In the genomic region with DNA sequence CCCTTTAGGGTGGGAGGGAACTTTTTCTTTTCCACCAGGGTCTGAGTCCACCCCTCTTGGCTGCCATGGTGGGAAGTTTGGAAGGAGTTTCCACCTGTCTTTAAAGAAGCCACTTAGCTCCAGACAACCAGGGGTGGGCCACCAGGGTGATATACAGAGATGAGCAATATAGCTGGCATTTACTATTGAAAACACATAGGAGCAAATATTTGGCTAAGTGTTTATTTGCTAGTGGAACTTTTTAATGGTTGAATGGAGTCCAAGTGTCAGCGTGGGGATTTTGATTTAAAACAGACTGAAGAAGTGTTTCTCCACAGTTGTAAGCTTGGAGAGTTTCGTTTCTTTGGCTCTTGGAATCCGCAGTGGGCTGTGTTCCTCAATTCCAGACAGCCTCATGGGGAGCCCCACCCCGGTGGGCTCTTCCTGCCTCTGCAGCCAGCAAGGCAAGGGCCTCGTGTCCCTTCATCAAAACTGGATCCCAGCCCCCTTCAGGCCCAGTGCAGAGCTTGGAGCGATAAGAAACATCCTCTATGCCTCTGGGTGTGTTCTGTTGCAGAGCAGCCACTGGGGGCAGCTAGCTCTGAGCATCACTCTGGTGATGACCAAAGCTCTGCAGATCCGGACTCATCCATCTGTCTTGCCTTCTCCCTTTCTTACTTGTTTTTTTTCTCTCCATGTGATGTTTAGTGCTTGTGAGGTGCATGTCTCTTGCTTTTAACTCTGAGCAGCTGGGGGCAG, we compare ENCODE assay signal across 8 cellular contexts. TPM values are rescaled to one million over a fixed set of nuclear protein-coding genes. Genes with fewer than 3 reads are reported as not detected.
DNase-seq lines count a peak whose midpoint lies in the region; ATAC-seq lines count a peak whose summit lies in the region.

No MANE protein-coding gene starts in this region.

- no peaks in the 10 kb centered on the region for H3K79me1 ChIP-seq in mesendoderm (ENCODE audit: low read length)

- CTCF ChIA-PET in activated CD8-positive, alpha-beta T cell treated with anti-CD3 and anti-CD28 coated beads, Interleukin-2, amount 10 ng/mL, durations not matched to agents 7 days and 5 days (lab: Charles Lee): interaction anchor here (0.7 to 1.3 kb wide), 6 partner anchors 11 to 88 kb away, joined by 3 to 4 read pairs (median 3); no protein-coding TSS in a partner anchor

- POLR2A ChIA-PET in activated CD8-positive, alpha-beta T cell treated with anti-CD3 and anti-CD28 coated beads, Interleukin-2, amount 10 ng/mL, durations not matched to agents 7 days and 5 days (lab: Charles Lee): no interaction called here

- no peak overlapping the region for H3K56ac ChIP-seq in mesendoderm (ENCODE audit: low read length)

- DNase-seq in DMS114 treated with DMSO at 0.1 percent for 48 hours (lab: John Stamatoyannopoulos, UW; ENCODE audit: unreplicated experiment) (peak; percentile 38), HT1080 (ENCODE audit: low read depth) (peak; percentile 34), mesendoderm (peak; percentile 87), left colon (no peak), putamen (ENCODE audit: low spot score) (no peak)
- no peak for DNase-seq in activated CD8-positive, alpha-beta T cell treated with anti-CD3 and anti-CD28 coated beads, Interleukin-2, amount 10 ng/mL, durations not matched to agents 7 days and 5 days

- H3K27me3 Mint-ChIP-seq in activated CD8-positive, alpha-beta T cell treated with anti-CD3 and anti-CD28 coated beads, Interleukin-2, amount 10 ng/mL, durations not matched to agents 7 days and 5 days (ENCODE audit: low read depth): peaks cover 4% of the 10 kb centered on the region

- no peaks in the 10 kb centered on the region for H3K36me3 ChIP-seq in mesendoderm (ENCODE audit: control insufficient read depth, insufficient read depth, low read length)

- ATAC-seq in activated CD8-positive, alpha-beta T cell treated with anti-CD3 and anti-CD28 coated beads, Interleukin-2, amount 10 ng/mL, durations not matched to agents 7 days and 5 days: peak; percentile 44
- no peak for ATAC-seq in left colon
- ATAC-seq in GM18873 (IDR thresholded peaks at IDR 0.05; ENCODE audit: low FRiP score, unreplicated experiment): no peak
- ATAC-seq in GM21381 (IDR thresholded peaks at IDR 0.05; ENCODE audit: unreplicated experiment): no peak

- H4K5ac ChIP-seq in mesendoderm (ENCODE audit: low read length): no peak overlapping the region

- H2BK120ac ChIP-seq in mesendoderm (ENCODE audit: low read depth, low read length): no peak overlapping the region

- no peak overlapping the region for H3K4me3 Mint-ChIP-seq in activated CD8-positive, alpha-beta T cell treated with anti-CD3 and anti-CD28 coated beads, Interleukin-2, amount 10 ng/mL, durations not matched to agents 7 days and 5 days

- no peaks in the 10 kb centered on the region for H3K4me1 Mint-ChIP-seq in activated CD8-positive, alpha-beta T cell treated with anti-CD3 and anti-CD28 coated beads, Interleukin-2, amount 10 ng/mL, durations not matched to agents 7 days and 5 days (ENCODE audit: low read depth)

- no peaks in the 10 kb centered on the region for H3K27me3 ChIP-seq in mesendoderm (ENCODE audit: insufficient read depth, low read length, poor library complexity)

- H4K8ac ChIP-seq in mesendoderm (ENCODE audit: low read depth, low read length): no peak overlapping the region

- WGBS in mesendoderm (ENCODE audit: extremely low coverage, insufficient coverage, low lambda C conversion rate): no CpG with 5 or more reads among the region's 7 CpGs

- H2BK15ac ChIP-seq in mesendoderm (replicated peaks; ENCODE audit: low read depth): no peak overlapping the region

- H3K9me3 Mint-ChIP-seq in activated CD8-positive, alpha-beta T cell treated with anti-CD3 and anti-CD28 coated beads, Interleukin-2, amount 10 ng/mL, durations not matched to agents 7 days and 5 days (ENCODE audit: insufficient read depth): no peaks in the 10 kb centered on the region

- no peaks in the 10 kb centered on the region for H3K4me1 ChIP-seq in mesendoderm (ENCODE audit: control insufficient read depth, low read depth, low read length)

- no peak overlapping the region for H3K18ac ChIP-seq in mesendoderm (ENCODE audit: low read length)

- H3K4me2 ChIP-seq in mesendoderm (ENCODE audit: low read length): no peak overlapping the region

- no peak overlapping the region for H2AK5ac ChIP-seq in mesendoderm (ENCODE audit: low read length)

- no peak overlapping the region for H3K27ac Mint-ChIP-seq in activated CD8-positive, alpha-beta T cell treated with anti-CD3 and anti-CD28 coated beads, Interleukin-2, amount 10 ng/mL, durations not matched to agents 7 days and 5 days

- no peak overlapping the region for H2BK5ac ChIP-seq in mesendoderm (ENCODE audit: low read length)

- no peak overlapping the region for H3K9ac ChIP-seq in mesendoderm (ENCODE audit: low read length)

- intact Hi-C loops in left colon (cut with DNase I, micrococcal nuclease): no loop called here

- no peak overlapping the region for H3K4me3 ChIP-seq in mesendoderm (ENCODE audit: low read length)

- H3K79me2 ChIP-seq in mesendoderm (ENCODE audit: control insufficient read depth, insufficient read depth, low read length): no peaks in the 10 kb centered on the region

- H3K23ac ChIP-seq in mesendoderm (ENCODE audit: low read length): no peak overlapping the region

- H3K4ac ChIP-seq in mesendoderm (ENCODE audit: low read depth, low read length): no peak overlapping the region

- no peaks in the 10 kb centered on the region for H3K36me3 Mint-ChIP-seq in activated CD8-positive, alpha-beta T cell treated with anti-CD3 and anti-CD28 coated beads, Interleukin-2, amount 10 ng/mL, durations not matched to agents 7 days and 5 days (ENCODE audit: low read depth)

- H3K27ac ChIP-seq in mesendoderm (ENCODE audit: low read depth, low read length): no peak overlapping the region

RNA-seq across cellular contexts. Expression of a gene that starts 36.1 kb away (rescaled TPM):
- 28.4 and 36.1 TPM in 2 replicates for total RNA-seq in HT1080 (2014; rRNA removed; shearing (Covaris generic))
- 21.0 and 22.0 TPM in 2 replicates for polyA plus RNA-seq in HT1080 (2015; cell fraction: cytosol; rRNA removed)
- polyA plus RNA-seq in HT1080 (2015; cell fraction: nucleus; rRNA removed): 16.8 and 19.4 TPM in 2 replicates
- under 1 TPM; 0.63 to 0.95 TPM for total RNA-seq in activated CD8-positive, alpha-beta T cell treated with anti-CD3 and anti-CD28 coated beads, Interleukin-2, amount 10 ng/mL, durations not matched to agents 7 days and 5 days
- 0.11 TPM for polyA plus RNA-seq in mesendoderm (2013, experiment 1 of 2)
- 0.18 TPM for polyA plus RNA-seq in mesendoderm (2013, experiment 2 of 2)
- total RNA-seq in left colon: under 1 TPM in 1 of 2 donors, not detected in 1; 0.22 TPM

Comparison
In these comparisons a context has a peak if more than half of its experiments do, and no peak if none do; other contexts are left out.
1. DNase-seq: peak in DMS114 treated with DMSO at 0.1 percent for 48 hours (single experiment), HT1080 (single experiment) and mesendoderm (single experiment); none in activated CD8-positive, alpha-beta T cell treated with anti-CD3 and anti-CD28 coated beads, Interleukin-2, amount 10 ng/mL, durations not matched to agents 7 days and 5 days (single experiment), left colon (0 of 2) and putamen (single experiment).
2. RNA of a gene that starts 36.1 kb away (total RNA-seq): 28.4 to 36.1 TPM in HT1080; 0.63 to 0.95 TPM in activated CD8-positive, alpha-beta T cell treated with anti-CD3 and anti-CD28 coated beads, Interleukin-2, amount 10 ng/mL, durations not matched to agents 7 days and 5 days and 0.22 TPM in left colon; every median in the first group is over 10 times any median in the second.